1 cellular context compared by ENCODE assay signal in genomic region chr4:634599-634985, GRCh38.
TF ChIP-seq lines count a peak whose summit lies in the region.

No MANE protein-coding gene starts in this region.

TF ChIP-seq in H1, 55 proteins besides CTCF, POLR2A, EP300 and RAD21:
- TF ChIP-seq TEAD4 (IDR thresholded peaks at IDR 0.05; ENCODE audit: low read depth, low read length): no peak
- TF ChIP-seq CREB1 (IDR thresholded peaks at IDR 0.05): no peak
- TF ChIP-seq SP4 (IDR thresholded peaks at IDR 0.05; ENCODE audit: low read length): no peak
- TF ChIP-seq ZNF274 (IDR thresholded peaks at IDR 0.05; ENCODE audit: borderline replicate concordance, extremely low read depth, low read length): no peak
- no peak for TF ChIP-seq CHD1 (IDR thresholded peaks at IDR 0.05; ENCODE audit: low read depth, low read length)
- TF ChIP-seq EGR1 (IDR thresholded peaks at IDR 0.05; ENCODE audit: borderline replicate concordance, low read depth, low read length): no peak
- no peak for TF ChIP-seq KDM5A (IDR thresholded peaks at IDR 0.05; ENCODE audit: low read length)
- no peak for TF ChIP-seq RFX5 (IDR thresholded peaks at IDR 0.05; ENCODE audit: borderline replicate concordance, low read depth, low read length)
- TF ChIP-seq CHD7 (IDR thresholded peaks at IDR 0.05; ENCODE audit: insufficient replicate concordance, low read length): no peak
- no peak for TF ChIP-seq NRF1 (IDR thresholded peaks at IDR 0.05; ENCODE audit: low read depth, low read length)
- no peak for TF ChIP-seq RBBP5 (IDR thresholded peaks at IDR 0.05; ENCODE audit: borderline replicate concordance, low read depth, low read length)
- no peak for TF ChIP-seq CHD2 (IDR thresholded peaks at IDR 0.05; ENCODE audit: low read length)
- TF ChIP-seq KDM4A (IDR thresholded peaks at IDR 0.05; ENCODE audit: low read depth, low read length, severe bottlenecking): no peak
- no peak for TF ChIP-seq TCF12 (IDR thresholded peaks at IDR 0.05; ENCODE audit: low read depth, low read length)
- TF ChIP-seq POU5F1 (IDR thresholded peaks at IDR 0.05; ENCODE audit: low read depth, low read length): no peak
- no peak for TF ChIP-seq CBX8 (IDR thresholded peaks at IDR 0.05; ENCODE audit: borderline replicate concordance, low read depth, low read length)
- TF ChIP-seq SP1 (IDR thresholded peaks at IDR 0.05; ENCODE audit: low read depth, low read length): no peak
- TF ChIP-seq YY1 (IDR thresholded peaks at IDR 0.05; ENCODE audit: low read depth, low read length): no peak
